ENCODE assay signal across 8 cellular contexts in the genomic region with DNA sequence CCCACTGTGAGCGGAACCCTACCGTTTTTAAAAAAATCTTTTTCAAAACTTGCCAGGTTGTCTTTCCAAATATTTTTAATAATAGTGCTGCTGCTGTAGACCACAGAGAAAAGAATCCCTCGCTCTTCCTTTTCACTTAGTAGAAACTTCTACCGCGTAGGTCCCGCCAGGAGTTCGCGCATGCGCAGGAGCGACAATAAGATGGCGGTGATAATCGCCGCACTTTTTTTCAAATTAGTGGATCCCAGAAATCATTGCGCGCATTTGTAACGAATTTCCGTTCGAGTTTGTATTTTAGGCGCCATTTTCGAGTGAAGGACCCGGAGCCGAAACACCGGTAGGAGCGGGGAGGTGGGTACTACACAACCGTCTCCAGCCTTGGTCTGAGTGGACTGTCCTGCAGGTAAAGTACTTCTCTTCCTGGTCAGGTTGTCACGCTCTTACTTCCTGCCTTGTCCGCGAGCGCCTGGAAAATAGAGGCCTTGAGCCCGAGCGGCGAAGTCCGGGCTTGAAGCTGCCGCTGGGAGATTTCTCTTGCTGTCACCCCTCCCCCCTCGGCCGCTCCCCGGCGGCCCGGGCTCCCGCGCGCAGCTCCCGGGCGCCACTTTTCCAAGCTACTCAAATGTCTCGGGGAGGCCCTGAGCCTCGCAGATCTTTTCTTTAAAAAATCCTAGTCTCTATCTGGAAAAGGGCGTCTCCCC. TPM values are rescaled to one million over a fixed set of nuclear protein-coding genes. Genes with fewer than 3 reads are reported as not detected.
DNase-seq lines count a peak whose midpoint lies in the region; ATAC-seq and TF ChIP-seq lines count a peak whose summit lies in the region.

Gene SMC4 (plus strand): TSS at position 304 of the 701 bp plus-strand sequence. CDS start 1,177 bp downstream, outside the sequence.

- CTCF ChIA-PET in T-cell (lab: Charles Lee) = interaction anchor here (0.6 to 1.0 kb wide), 9 partner anchors 13 to 1714 kb away, joined by 3 to 11 read pairs (median 6); no protein-coding TSS in a partner anchor

- H3K27me3 Mint-ChIP-seq in T-cell = peaks cover 3 to 11% of the 10 kb centered on the region in 2 donors

- intact Hi-C loops in heart left ventricle (cut with DNase I) = loop anchor here in 2 of 10 donors (1.0 to 5.0 kb wide), 2 partner anchors 166 to 168 kb away; partner anchors contain the start of gene KPNA4 (in 2 of the 2)

- peak within 1 kb of the TSS; percentile 92 for H3K9ac ChIP-seq in adipocyte (ENCODE audit: low read length)

- POLR2A ChIA-PET in T-cell (lab: Charles Lee) = interaction anchor here (0.7 to 1.0 kb wide), 2 partner anchors 8 kb away, joined by 3 to 8 read pairs; no protein-coding TSS in a partner anchor

- H3K36me3 Mint-ChIP-seq in T-cell = peaks cover 6% of the 10 kb centered on the region

- TF ChIP-seq CTCF in GM13976 (IDR thresholded peaks at IDR 0.05; ENCODE audit: borderline replicate concordance, control extremely low read depth, extremely low read depth, insufficient read depth, missing control alignments) (no peak), heart left ventricle (IDR thresholded peaks at IDR 0.05) (no peak), upper lobe of left lung (IDR thresholded peaks at IDR 0.05) (no peak)

- in situ Hi-C loops in GM13976 (cut with MboI; ENCODE audit: low sequenced_read_pairs, unreplicated experiment) = no loop called here

- H3K4me1 Mint-ChIP-seq in T-cell = peaks cover 49 to 59% (median 54%) of the 10 kb centered on the region in 3 donors

- H3K27me3 ChIP-seq in adipocyte (replicated peaks; ENCODE audit: control insufficient read depth, insufficient read depth, low read length) (no peaks in the 10 kb centered on the region), heart left ventricle (no peaks in the 10 kb centered on the region), upper lobe of left lung (no peaks in the 10 kb centered on the region)

- H3K36me3 ChIP-seq in adipocyte (ENCODE audit: control insufficient read depth, insufficient read depth, low read length, severe bottlenecking) (no peaks in the 10 kb centered on the region), heart left ventricle (peaks cover 0 to under 1% (median 0%) of the 10 kb centered on the region in 9 donors), upper lobe of left lung (no peaks in the 10 kb centered on the region)

- peak in 1 of 2 donors; percentile 47 for TF ChIP-seq POLR2A in heart left ventricle (IDR thresholded peaks at IDR 0.05)
- peak in 3 of 4 donors; percentile 37 to 69 (median 38) for TF ChIP-seq POLR2A in upper lobe of left lung (IDR thresholded peaks at IDR 0.05)

- 0% methylated on average over 44 to 47 of the region's 47 CpGs for WGBS in heart left ventricle, 4 donors
- WGBS in upper lobe of left lung, 2 donors = 0 to 1% methylated on average over 26 to 47 of the region's 47 CpGs

- TF ChIP-seq EP300 in upper lobe of left lung (IDR thresholded peaks at IDR 0.05) = no peak

- peaks cover 42% of the 10 kb centered on the region for H3K4me1 ChIP-seq in adipocyte (ENCODE audit: control insufficient read depth, insufficient read depth, low read length)
- H3K4me1 ChIP-seq in heart left ventricle = peaks cover 0 to 35% (median 17%) of the 10 kb centered on the region in 12 donors
- H3K4me1 ChIP-seq in upper lobe of left lung = peaks cover 16 to 42% (median 22%) of the 10 kb centered on the region in 4 donors

- H3K4me3 Mint-ChIP-seq in T-cell = peak within 1 kb of the TSS; percentile 91 to 97 (median 97)

- H3K27ac ChIP-seq in heart left ventricle (peak within 1 kb of the TSS; percentile 72 to 93 (median 86)), upper lobe of left lung (peak within 1 kb of the TSS; percentile 90 to 96 (median 91))

- peak within 1 kb of the TSS; percentile 98 for H3K4me3 ChIP-seq in adipocyte (ENCODE audit: low read length)
- peak within 1 kb of the TSS; percentile 47 to 90 (median 74) for H3K4me3 ChIP-seq in heart left ventricle
- H3K4me3 ChIP-seq in upper lobe of left lung = peak within 1 kb of the TSS; percentile 64 to 93 (median 84)

- H3K9me3 ChIP-seq in adipocyte (ENCODE audit: control insufficient read depth, low read length) (no peaks in the 10 kb centered on the region), heart left ventricle (no peaks in the 10 kb centered on the region), upper lobe of left lung (no peaks in the 10 kb centered on the region)

- H3K9me3 Mint-ChIP-seq in T-cell = no peaks in the 10 kb centered on the region

- ATAC-seq in HG02870 (IDR thresholded peaks at IDR 0.05; ENCODE audit: unreplicated experiment) (peak; percentile 39), T-cell (replicated peaks in 1 of 4) (peak; percentile 48 to 71 (median 66)), heart left ventricle (peak; percentile 70 to 81 (median 76)), upper lobe of left lung (ENCODE audit: low FRiP score in 2 of 2) (peak; percentile 88)

- peak within 1 kb of the TSS; percentile 99 for H3K27ac Mint-ChIP-seq in T-cell

- peak; percentile 88 for DNase-seq in GM13976 (ENCODE audit: low spot score)
- DNase-seq in NCI-H146 (lab: John Stamatoyannopoulos, UW) = peak; percentile 98
- DNase-seq in T-cell = peak in 28 of 34 experiments; percentile 67 to 86 (median 80)
- DNase-seq in adipocyte (ENCODE audit: low read depth) = peak; percentile 98
- peak in 4 of 5 donors; percentile 81 to 88 (median 87) for DNase-seq in heart left ventricle
- peak; percentile 92 for DNase-seq in pons (ENCODE audit: low spot score)
- peak; percentile 78 to 90 for DNase-seq in upper lobe of left lung

RNA-seq across cellular contexts. Expression of gene SMC4, which starts in this region (rescaled TPM):
- total RNA-seq in T-cell (10 to 100 TPM; 41.9 to 63.1 (median 51.2) TPM), heart left ventricle (10 to 100 TPM; 15.1 to 27.3 (median 18.4) TPM), upper lobe of left lung (100 to 1,000 TPM in 1 of 6 donors, 10 to 100 TPM in 5; 35.6 to 107 (median 65.5) TPM)
- polyA plus RNA-seq in heart left ventricle = 10 to 100 TPM; 14.0 to 18.7 TPM

Comparison
In these comparisons a context has a peak if more than half of its experiments do, and no peak if none do; other contexts are left out.
1. Peak in every context shown above with its lines: DNase-seq, ATAC-seq, H3K4me3 ChIP-seq and H3K27ac ChIP-seq.